2 cellular contexts compared by ENCODE assay signal in genomic region chr1:44822131-44822701, GRCh38.
TF ChIP-seq lines count a peak whose summit lies in the region.

No MANE protein-coding gene starts in this region.

TF ChIP-seq in IMR-90, 13 proteins besides CTCF, POLR2A, EP300 and RAD21:
- TF ChIP-seq NFE2L2 (IDR thresholded peaks at IDR 0.05; ENCODE audit: low read depth, low read length) = no peak
- TF ChIP-seq MAZ (IDR thresholded peaks at IDR 0.05; ENCODE audit: borderline replicate concordance, low read depth, low read length) = no peak
- TF ChIP-seq SMC3 (IDR thresholded peaks at IDR 0.05; ENCODE audit: low read depth, low read length) = no peak
- no peak for TF ChIP-seq MXI1 (IDR thresholded peaks at IDR 0.05; ENCODE audit: borderline replicate concordance, low read depth, low read length)
- no peak for TF ChIP-seq RFX5 (IDR thresholded peaks at IDR 0.05; ENCODE audit: low read depth, low read length)
TF ChIP-seq in IMR-90: peak in this region for 0.

TF ChIP-seq in K562, 482 proteins besides CTCF, POLR2A, EP300 and RAD21:
- TF ChIP-seq THAP12 (CRISPR knock-in tag; IDR thresholded peaks at IDR 0.05) (no peak), POLR2G (IDR thresholded peaks at IDR 0.05; ENCODE audit: low read depth, low read length) (0 out of 2 replicates have a peak, but pooled peaks have one; percentile 4), HCFC1 (IDR thresholded peaks at IDR 0.05; ENCODE audit: low read depth, low read length) (no peak), ZNF324 (CRISPR knock-in tag; IDR thresholded peaks at IDR 0.05) (no peak), RBM17 (IDR thresholded peaks at IDR 0.05; ENCODE audit: borderline replicate concordance, low read depth, low read length) (no peak), ZNF175 (CRISPR knock-in tag; IDR thresholded peaks at IDR 0.05; ENCODE audit: low read depth) (no peak), ESRRA (IDR thresholded peaks at IDR 0.05; ENCODE audit: borderline replicate concordance, low read depth) (no peak), BCLAF1 (IDR thresholded peaks at IDR 0.05; ENCODE audit: borderline replicate concordance in 1 of 2, control insufficient read depth in 1 of 2, low read depth in 2 of 2, low read length in 1 of 2) (no peak), ZBTB1 (CRISPR knock-in tag; IDR thresholded peaks at IDR 0.05; ENCODE audit: borderline replicate concordance, low read depth) (no peak), MYBL2 (IDR thresholded peaks at IDR 0.05; ENCODE audit: low read depth) (no peak), MYBL2 (CRISPR knock-in tag; IDR thresholded peaks at IDR 0.05; ENCODE audit: borderline replicate concordance) (no peak)
- TF ChIP-seq, protein P1, sequence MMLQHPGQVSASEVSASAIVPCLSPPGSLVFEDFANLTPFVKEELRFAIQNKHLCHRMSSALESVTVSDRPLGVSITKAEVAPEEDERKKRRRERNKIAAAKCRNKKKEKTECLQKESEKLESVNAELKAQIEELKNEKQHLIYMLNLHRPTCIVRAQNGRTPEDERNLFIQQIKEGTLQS (IDR thresholded peaks at IDR 0.05) = no peak
- TF ChIP-seq, protein P1 (CRISPR knock-in tag; conservative IDR thresholded peaks at IDR 0.05) = no peak
- TF ChIP-seq, protein P2, sequence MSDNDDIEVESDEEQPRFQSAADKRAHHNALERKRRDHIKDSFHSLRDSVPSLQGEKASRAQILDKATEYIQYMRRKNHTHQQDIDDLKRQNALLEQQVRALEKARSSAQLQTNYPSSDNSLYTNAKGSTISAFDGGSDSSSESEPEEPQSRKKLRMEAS (CRISPR knock-in tag; IDR thresholded peaks at IDR 0.05) = 0 out of 2 replicates have a peak, but pooled peaks have one; percentile 15
